ENCODE assay signal across 17 cellular contexts in the genomic region with DNA sequence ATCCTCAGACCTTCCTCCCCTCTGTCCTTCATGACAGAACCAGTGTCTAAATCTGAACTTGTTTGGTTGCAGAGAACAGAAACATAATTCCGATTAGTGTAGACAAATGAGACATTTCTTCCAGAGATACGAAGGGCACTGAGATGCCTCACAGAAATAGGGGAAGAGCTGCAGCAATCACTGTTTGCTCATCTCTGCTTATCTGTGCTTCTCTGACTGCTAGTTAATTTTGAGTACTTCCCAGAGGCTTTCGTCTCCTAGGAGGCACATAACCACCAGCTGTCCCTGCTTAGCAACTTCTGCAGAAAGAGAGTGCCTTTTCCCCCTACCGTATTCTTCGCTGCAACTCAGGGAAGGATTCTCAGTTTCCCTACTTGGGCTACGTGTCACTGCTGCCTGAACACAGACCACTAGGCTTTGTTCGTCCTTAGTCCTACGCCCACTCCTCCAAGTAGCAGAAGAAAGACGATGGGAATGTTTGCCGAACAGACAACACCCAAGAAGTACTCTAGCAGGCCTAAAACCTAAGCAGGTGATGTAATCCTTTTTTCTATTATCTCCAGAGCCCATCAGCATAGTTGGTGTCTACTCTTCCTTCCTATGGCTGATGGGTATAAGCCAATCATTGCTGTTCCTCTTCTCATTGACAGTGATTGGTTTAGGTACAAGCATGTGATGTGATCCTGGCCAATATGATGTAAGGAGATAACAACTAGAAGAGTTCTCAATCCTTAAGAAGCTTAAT.
"Had no signal": no experiment of that assay in that cellular context is flagged by ENCODE, and none has a peak within 500 bp of the region (broad histone marks: within the 10 kb centered on the region; RNA-seq: fewer than 3 reads in every experiment).

No MANE protein-coding gene starts in this region.

- H3K9me3 Mint-ChIP-seq: activated T-helper 1 cell treated with anti-CD3 and anti-CD28 coated beads, Interleukin-12 subunit alpha, Interleukin-12 subunit beta, Interleukin-2, Interleukin-4 antibody, amounts not matched to agents 30 ng/mL and 10 ng/mL and 1 ng/mL, durations not matched to agents 14 hours and 24 hours and 36 hours; dendritic cell treated with granulocyte-macrophage colony-stimulating factor and Interleukin-4, amounts not matched to agents 40 ng/mL and 50 ng/mL, for 4 days; immature natural killer cell; memory B cell had no signal

- H3K27me3 Mint-ChIP-seq: memory B cell had no signal

- H3K4me3 Mint-ChIP-seq: activated CD8-positive, alpha-beta T cell treated with anti-CD3 and anti-CD28 coated beads, Interleukin-2, amount 10 ng/mL, durations not matched to agents 7 days and 5 days; activated T-helper 1 cell treated with anti-CD3 and anti-CD28 coated beads, Interleukin-12 subunit alpha, Interleukin-12 subunit beta, Interleukin-2, Interleukin-4 antibody, amounts not matched to agents 30 ng/mL and 10 ng/mL and 1 ng/mL, durations not matched to agents 14 hours and 24 hours and 36 hours; dendritic cell treated with granulocyte-macrophage colony-stimulating factor and Interleukin-4, amounts not matched to agents 40 ng/mL and 50 ng/mL, for 4 days; immature natural killer cell; memory B cell; WTC11 had no signal

- H3K27ac ChIP-seq: psoas muscle, sigmoid colon, suprapubic skin had no signal

- H3K27me3 ChIP-seq: sigmoid colon, suprapubic skin had no signal

- H3K36me3 Mint-ChIP-seq: immature natural killer cell, memory B cell, WTC11 had no signal

- DNase-seq: activated CD4-positive, alpha-beta T cell treated with anti-CD3 and anti-CD28 coated beads for 48 hours; activated CD8-positive, alpha-beta memory T cell treated with anti-CD3 and anti-CD28 coated beads, Interleukin-2, amount 50 U/mL, for 48 hours; activated CD8-positive, alpha-beta T cell treated with anti-CD3 and anti-CD28 coated beads, Interleukin-2, amount 10 ng/mL, durations not matched to agents 7 days and 5 days; activated naive CD4-positive, alpha-beta T cell treated with Interleukin-2 at 50 U/mL for 16 hours; central memory CD4-positive, alpha-beta T cell; immature natural killer cell; psoas muscle; sigmoid colon; stimulated activated CD4-positive, alpha-beta T cell treated with anti-CD3 and anti-CD28 coated beads, Interleukin-12 subunit alpha, Interleukin-12 subunit beta, amount 100 ng/mL, for 4 hours; stimulated activated CD4-positive, alpha-beta T cell treated with anti-CD3 and anti-CD28 coated beads, Interleukin-2, amount 100 ng/mL, for 48 hours; stimulated activated naive CD4-positive, alpha-beta T cell treated with Interleukin-2 at 50 U/mL for 16 hours had no signal

- H3K4me1 Mint-ChIP-seq: immature natural killer cell, memory B cell had no signal

- H3K9me3 ChIP-seq: psoas muscle, sigmoid colon, suprapubic skin had no signal

- H3K36me3 ChIP-seq: sigmoid colon, suprapubic skin had no signal

- H3K4me3 ChIP-seq: psoas muscle, sigmoid colon, suprapubic skin had no signal

- H3K27ac Mint-ChIP-seq: activated CD8-positive, alpha-beta T cell treated with anti-CD3 and anti-CD28 coated beads, Interleukin-2, amount 10 ng/mL, durations not matched to agents 7 days and 5 days; activated T-helper 1 cell treated with anti-CD3 and anti-CD28 coated beads, Interleukin-12 subunit alpha, Interleukin-12 subunit beta, Interleukin-2, Interleukin-4 antibody, amounts not matched to agents 30 ng/mL and 10 ng/mL and 1 ng/mL, durations not matched to agents 14 hours and 24 hours and 36 hours; dendritic cell treated with granulocyte-macrophage colony-stimulating factor and Interleukin-4, amounts not matched to agents 40 ng/mL and 50 ng/mL, for 4 days; immature natural killer cell; memory B cell; WTC11 had no signal

- ATAC-seq: activated CD8-positive, alpha-beta T cell treated with anti-CD3 and anti-CD28 coated beads, Interleukin-2, amount 10 ng/mL, durations not matched to agents 7 days and 5 days; left lobe of liver; psoas muscle; WTC11 had no signal
